Comparison of ENCODE assay signal across 1 cellular context in the genomic region with DNA sequence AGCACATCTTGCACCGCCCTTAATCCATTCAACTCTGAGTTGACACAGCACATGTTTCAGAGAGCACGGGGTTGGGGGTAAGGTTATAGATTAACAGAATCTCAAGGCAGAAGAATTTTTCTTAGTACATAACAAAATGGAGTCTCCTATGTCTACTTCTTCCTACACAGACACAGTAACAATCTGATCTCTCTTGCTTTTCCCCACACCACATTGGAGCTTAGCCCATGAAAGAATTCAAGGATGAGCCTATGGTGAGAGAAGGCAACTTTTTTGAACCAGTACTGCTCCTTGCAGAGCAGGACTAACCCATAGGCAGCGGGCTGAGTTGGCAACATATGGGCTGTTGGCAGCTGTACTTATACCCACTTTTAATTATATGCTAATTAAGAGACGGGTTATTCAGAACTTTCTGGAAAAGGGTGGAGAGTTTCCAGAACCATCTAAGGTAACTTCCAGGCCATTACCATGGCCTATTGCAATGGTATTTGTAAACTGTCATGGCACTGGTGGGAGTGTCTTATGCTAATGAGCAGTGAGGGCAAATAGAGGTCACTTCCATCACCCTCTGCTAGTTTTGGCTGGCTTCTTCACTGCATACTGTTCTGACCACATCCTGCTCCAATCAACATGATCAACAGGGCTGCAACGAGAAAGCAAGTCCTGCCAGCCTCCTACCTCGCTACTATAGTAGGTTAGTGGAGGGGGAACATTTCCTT.
TF ChIP-seq lines count a peak whose summit lies in the region.
"Not testable (repeated sequence)": the region's sequence is repeated elsewhere in the genome, so short reads cannot be mapped to it uniquely, and the experiment has no call there.

No MANE protein-coding gene starts in this region.

TF ChIP-seq in K562, 482 proteins besides CTCF, POLR2A, EP300 and RAD21 (continued from another document and continues in another):
- TF ChIP-seq, protein P1, sequence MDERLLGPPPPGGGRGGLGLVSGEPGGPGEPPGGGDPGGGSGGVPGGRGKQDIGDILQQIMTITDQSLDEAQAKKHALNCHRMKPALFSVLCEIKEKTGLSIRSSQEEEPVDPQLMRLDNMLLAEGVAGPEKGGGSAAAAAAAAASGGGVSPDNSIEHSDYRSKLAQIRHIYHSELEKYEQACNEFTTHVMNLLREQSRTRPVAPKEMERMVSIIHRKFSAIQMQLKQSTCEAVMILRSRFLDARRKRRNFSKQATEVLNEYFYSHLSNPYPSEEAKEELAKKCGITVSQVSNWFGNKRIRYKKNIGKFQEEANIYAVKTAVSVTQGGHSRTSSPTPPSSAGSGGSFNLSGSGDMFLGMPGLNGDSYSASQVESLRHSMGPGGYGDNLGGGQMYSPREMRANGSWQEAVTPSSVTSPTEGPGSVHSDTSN (CRISPR knock-in tag; IDR thresholded peaks at IDR 0.05; ENCODE audit: low read depth) = not testable (repeated sequence)
- TF ChIP-seq, protein P1 (tag; conservative IDR thresholded peaks at IDR 0.05; ENCODE audit: low read depth) = peak; percentile 52
- TF ChIP-seq, protein P2, sequence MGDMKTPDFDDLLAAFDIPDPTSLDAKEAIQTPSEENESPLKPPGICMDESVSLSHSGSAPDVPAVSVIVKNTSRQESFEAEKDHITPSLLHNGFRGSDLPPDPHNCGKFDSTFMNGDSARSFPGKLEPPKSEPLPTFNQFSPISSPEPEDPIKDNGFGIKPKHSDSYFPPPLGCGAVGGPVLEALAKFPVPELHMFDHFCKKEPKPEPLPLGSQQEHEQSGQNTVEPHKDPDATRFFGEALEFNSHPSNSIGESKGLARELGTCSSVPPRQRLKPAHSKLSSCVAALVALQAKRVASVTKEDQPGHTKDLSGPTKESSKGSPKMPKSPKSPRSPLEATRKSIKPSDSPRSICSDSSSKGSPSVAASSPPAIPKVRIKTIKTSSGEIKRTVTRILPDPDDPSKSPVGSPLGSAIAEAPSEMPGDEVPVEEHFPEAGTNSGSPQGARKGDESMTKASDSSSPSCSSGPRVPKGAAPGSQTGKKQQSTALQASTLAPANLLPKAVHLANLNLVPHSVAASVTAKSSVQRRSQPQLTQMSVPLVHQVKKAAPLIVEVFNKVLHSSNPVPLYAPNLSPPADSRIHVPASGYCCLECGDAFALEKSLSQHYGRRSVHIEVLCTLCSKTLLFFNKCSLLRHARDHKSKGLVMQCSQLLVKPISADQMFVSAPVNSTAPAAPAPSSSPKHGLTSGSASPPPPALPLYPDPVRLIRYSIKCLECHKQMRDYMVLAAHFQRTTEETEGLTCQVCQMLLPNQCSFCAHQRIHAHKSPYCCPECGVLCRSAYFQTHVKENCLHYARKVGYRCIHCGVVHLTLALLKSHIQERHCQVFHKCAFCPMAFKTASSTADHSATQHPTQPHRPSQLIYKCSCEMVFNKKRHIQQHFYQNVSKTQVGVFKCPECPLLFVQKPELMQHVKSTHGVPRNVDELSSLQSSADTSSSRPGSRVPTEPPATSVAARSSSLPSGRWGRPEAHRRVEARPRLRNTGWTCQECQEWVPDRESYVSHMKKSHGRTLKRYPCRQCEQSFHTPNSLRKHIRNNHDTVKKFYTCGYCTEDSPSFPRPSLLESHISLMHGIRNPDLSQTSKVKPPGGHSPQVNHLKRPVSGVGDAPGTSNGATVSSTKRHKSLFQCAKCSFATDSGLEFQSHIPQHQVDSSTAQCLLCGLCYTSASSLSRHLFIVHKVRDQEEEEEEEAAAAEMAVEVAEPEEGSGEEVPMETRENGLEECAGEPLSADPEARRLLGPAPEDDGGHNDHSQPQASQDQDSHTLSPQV (IDR thresholded peaks at IDR 0.05) = peak; percentile 99
- TF ChIP-seq TAF1 (IDR thresholded peaks at IDR 0.05; ENCODE audit: control insufficient read depth, extremely low read depth, insufficient read depth, low read length, severe bottlenecking) (peak; percentile 24), LEF1 (IDR thresholded peaks at IDR 0.05) (peak; percentile 92), ATF1 (tag; IDR thresholded peaks at IDR 0.05) (peak; percentile 34), HEY1 (CRISPR knock-in tag; IDR thresholded peaks at IDR 0.05; ENCODE audit: borderline replicate concordance) (peak; percentile 94), KLF13 (tag; IDR thresholded peaks at IDR 0.05; ENCODE audit: borderline replicate concordance, low read depth) (peak; percentile 61; the same call in 1 of the 2 replicates), NR2F6 (CRISPR knock-in tag; IDR thresholded peaks at IDR 0.05) (peak; percentile 83; the same call in 1 of the 2 replicates), ZNF165 (CRISPR knock-in tag; IDR thresholded peaks at IDR 0.05; ENCODE audit: borderline replicate concordance) (peak; percentile 98), ZNF212 (CRISPR knock-in tag; IDR thresholded peaks at IDR 0.05) (peak; percentile 96), ZNF197 (CRISPR knock-in tag; IDR thresholded peaks at IDR 0.05; ENCODE audit: low read depth) (peak; percentile 79), MEF2D (tag; conservative IDR thresholded peaks at IDR 0.05; ENCODE audit: low read depth) (peak; percentile 97), TRIM24 (IDR thresholded peaks at IDR 0.05) (peak in 1 of 2 experiments; percentile 57; a peak in 1 of 4 replicates), RCOR1 (IDR thresholded peaks at IDR 0.05; ENCODE audit: borderline replicate concordance in 1 of 2, low read depth in 2 of 2, low read length in 2 of 2) (peak in 1 of 2 experiments; percentile 75; a peak in 1 of 4 replicates), TBP (optimal IDR thresholded peaks at IDR 0.05; ENCODE audit: low read depth, low read length) (peak; percentile 34)
- TF ChIP-seq, protein P3, sequence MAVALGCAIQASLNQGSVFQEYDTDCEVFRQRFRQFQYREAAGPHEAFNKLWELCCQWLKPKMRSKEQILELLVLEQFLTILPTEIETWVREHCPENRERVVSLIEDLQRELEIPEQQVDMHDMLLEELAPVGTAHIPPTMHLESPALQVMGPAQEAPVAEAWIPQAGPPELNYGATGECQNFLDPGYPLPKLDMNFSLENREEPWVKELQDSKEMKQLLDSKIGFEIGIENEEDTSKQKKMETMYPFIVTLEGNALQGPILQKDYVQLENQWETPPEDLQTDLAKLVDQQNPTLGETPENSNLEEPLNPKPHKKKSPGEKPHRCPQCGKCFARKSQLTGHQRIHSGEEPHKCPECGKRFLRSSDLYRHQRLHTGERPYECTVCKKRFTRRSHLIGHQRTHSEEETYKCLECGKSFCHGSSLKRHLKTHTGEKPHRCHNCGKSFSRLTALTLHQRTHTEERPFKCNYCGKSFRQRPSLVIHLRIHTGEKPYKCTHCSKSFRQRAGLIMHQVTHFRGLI (CRISPR knock-in tag; IDR thresholded peaks at IDR 0.05) = peak; percentile 96
- TF ChIP-seq, protein P4, sequence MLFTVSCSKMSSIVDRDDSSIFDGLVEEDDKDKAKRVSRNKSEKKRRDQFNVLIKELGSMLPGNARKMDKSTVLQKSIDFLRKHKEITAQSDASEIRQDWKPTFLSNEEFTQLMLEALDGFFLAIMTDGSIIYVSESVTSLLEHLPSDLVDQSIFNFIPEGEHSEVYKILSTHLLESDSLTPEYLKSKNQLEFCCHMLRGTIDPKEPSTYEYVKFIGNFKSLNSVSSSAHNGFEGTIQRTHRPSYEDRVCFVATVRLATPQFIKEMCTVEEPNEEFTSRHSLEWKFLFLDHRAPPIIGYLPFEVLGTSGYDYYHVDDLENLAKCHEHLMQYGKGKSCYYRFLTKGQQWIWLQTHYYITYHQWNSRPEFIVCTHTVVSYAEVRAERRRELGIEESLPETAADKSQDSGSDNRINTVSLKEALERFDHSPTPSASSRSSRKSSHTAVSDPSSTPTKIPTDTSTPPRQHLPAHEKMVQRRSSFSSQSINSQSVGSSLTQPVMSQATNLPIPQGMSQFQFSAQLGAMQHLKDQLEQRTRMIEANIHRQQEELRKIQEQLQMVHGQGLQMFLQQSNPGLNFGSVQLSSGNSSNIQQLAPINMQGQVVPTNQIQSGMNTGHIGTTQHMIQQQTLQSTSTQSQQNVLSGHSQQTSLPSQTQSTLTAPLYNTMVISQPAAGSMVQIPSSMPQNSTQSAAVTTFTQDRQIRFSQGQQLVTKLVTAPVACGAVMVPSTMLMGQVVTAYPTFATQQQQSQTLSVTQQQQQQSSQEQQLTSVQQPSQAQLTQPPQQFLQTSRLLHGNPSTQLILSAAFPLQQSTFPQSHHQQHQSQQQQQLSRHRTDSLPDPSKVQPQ (CRISPR knock-in tag; IDR thresholded peaks at IDR 0.05; ENCODE audit: borderline replicate concordance) = peak; percentile 86
- TF ChIP-seq, protein P5, sequence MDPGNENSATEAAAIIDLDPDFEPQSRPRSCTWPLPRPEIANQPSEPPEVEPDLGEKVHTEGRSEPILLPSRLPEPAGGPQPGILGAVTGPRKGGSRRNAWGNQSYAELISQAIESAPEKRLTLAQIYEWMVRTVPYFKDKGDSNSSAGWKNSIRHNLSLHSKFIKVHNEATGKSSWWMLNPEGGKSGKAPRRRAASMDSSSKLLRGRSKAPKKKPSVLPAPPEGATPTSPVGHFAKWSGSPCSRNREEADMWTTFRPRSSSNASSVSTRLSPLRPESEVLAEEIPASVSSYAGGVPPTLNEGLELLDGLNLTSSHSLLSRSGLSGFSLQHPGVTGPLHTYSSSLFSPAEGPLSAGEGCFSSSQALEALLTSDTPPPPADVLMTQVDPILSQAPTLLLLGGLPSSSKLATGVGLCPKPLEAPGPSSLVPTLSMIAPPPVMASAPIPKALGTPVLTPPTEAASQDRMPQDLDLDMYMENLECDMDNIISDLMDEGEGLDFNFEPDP (CRISPR knock-in tag; IDR thresholded peaks at IDR 0.05) = peak; percentile 96
- TF ChIP-seq ATF1 (CRISPR knock-in tag; IDR thresholded peaks at IDR 0.05) = not testable (repeated sequence)
- TF ChIP-seq, protein P6, sequence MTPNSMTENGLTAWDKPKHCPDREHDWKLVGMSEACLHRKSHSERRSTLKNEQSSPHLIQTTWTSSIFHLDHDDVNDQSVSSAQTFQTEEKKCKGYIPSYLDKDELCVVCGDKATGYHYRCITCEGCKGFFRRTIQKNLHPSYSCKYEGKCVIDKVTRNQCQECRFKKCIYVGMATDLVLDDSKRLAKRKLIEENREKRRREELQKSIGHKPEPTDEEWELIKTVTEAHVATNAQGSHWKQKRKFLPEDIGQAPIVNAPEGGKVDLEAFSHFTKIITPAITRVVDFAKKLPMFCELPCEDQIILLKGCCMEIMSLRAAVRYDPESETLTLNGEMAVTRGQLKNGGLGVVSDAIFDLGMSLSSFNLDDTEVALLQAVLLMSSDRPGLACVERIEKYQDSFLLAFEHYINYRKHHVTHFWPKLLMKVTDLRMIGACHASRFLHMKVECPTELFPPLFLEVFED (CRISPR knock-in tag; conservative IDR thresholded peaks at IDR 0.05) = peak; percentile 97
- TF ChIP-seq, protein P7, sequence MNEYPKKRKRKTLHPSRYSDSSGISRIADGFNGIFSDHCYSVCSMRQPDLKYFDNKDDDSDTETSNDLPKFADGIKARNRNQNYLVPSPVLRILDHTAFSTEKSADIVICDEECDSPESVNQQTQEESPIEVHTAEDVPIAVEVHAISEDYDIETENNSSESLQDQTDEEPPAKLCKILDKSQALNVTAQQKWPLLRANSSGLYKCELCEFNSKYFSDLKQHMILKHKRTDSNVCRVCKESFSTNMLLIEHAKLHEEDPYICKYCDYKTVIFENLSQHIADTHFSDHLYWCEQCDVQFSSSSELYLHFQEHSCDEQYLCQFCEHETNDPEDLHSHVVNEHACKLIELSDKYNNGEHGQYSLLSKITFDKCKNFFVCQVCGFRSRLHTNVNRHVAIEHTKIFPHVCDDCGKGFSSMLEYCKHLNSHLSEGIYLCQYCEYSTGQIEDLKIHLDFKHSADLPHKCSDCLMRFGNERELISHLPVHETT (CRISPR knock-in tag; conservative IDR thresholded peaks at IDR 0.05 in 1 of 2, IDR thresholded peaks at IDR 0.05 in 1 of 2) = peak in 1 of 2 experiments; percentile 85; a peak in 2 of 4 replicates
- TF ChIP-seq, protein P8, sequence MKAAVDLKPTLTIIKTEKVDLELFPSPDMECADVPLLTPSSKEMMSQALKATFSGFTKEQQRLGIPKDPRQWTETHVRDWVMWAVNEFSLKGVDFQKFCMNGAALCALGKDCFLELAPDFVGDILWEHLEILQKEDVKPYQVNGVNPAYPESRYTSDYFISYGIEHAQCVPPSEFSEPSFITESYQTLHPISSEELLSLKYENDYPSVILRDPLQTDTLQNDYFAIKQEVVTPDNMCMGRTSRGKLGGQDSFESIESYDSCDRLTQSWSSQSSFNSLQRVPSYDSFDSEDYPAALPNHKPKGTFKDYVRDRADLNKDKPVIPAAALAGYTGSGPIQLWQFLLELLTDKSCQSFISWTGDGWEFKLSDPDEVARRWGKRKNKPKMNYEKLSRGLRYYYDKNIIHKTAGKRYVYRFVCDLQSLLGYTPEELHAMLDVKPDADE (conservative IDR thresholded peaks at IDR 0.05; ENCODE audit: control insufficient read depth, low read depth, low read length) = peak; percentile 72; the same call in 1 of the 2 replicates
- TF ChIP-seq, protein P9, sequence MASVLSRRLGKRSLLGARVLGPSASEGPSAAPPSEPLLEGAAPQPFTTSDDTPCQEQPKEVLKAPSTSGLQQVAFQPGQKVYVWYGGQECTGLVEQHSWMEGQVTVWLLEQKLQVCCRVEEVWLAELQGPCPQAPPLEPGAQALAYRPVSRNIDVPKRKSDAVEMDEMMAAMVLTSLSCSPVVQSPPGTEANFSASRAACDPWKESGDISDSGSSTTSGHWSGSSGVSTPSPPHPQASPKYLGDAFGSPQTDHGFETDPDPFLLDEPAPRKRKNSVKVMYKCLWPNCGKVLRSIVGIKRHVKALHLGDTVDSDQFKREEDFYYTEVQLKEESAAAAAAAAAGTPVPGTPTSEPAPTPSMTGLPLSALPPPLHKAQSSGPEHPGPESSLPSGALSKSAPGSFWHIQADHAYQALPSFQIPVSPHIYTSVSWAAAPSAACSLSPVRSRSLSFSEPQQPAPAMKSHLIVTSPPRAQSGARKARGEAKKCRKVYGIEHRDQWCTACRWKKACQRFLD (CRISPR knock-in tag; IDR thresholded peaks at IDR 0.05) = peak; percentile 90
- TF ChIP-seq, protein P10, sequence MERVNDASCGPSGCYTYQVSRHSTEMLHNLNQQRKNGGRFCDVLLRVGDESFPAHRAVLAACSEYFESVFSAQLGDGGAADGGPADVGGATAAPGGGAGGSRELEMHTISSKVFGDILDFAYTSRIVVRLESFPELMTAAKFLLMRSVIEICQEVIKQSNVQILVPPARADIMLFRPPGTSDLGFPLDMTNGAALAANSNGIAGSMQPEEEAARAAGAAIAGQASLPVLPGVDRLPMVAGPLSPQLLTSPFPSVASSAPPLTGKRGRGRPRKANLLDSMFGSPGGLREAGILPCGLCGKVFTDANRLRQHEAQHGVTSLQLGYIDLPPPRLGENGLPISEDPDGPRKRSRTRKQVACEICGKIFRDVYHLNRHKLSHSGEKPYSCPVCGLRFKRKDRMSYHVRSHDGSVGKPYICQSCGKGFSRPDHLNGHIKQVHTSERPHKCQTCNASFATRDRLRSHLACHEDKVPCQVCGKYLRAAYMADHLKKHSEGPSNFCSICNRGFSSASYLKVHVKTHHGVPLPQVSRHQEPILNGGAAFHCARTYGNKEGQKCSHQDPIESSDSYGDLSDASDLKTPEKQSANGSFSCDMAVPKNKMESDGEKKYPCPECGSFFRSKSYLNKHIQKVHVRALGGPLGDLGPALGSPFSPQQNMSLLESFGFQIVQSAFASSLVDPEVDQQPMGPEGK (CRISPR knock-in tag; IDR thresholded peaks at IDR 0.05; ENCODE audit: borderline replicate concordance) = peak; percentile 95; the same call in 1 of the 2 replicates
